Comparison of ENCODE assay signal across 19 cellular contexts in the genomic region with DNA sequence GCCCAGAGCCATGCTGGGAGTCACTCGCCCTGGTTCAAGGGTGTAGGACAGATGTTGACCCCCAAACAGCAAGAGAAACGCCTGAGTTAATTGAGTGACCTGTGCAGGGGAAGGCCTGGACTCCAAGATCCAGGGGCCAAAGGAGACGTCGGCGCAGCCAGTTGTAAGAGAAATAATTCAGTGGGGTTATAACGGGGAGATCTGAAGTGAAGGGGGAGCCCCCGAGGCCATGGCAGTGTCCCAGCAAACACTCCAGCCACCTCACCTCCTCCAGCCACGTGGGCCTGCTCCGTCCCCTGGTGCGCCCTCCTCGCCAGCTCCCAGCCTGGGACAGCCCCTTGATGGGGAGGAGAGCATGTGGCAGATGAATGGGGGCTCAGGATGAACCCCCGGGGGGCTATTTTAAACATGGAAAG.
"Had no signal": no experiment of that assay in that cellular context is flagged by ENCODE, and none has a peak within 500 bp of the region (broad histone marks: within the 10 kb centered on the region; RNA-seq: fewer than 3 reads in every experiment).

No MANE protein-coding gene starts in this region.

- H3K4me1 ChIP-seq: sigmoid colon, transverse colon had no signal

- H3K27ac ChIP-seq: sigmoid colon, transverse colon, WERI-Rb-1 had no signal

- H3K4me2 ChIP-seq: smooth muscle cell had no signal

- H3K27me3 ChIP-seq: sigmoid colon, transverse colon had no signal

- DNase-seq: activated CD4-positive, alpha-beta T cell treated with anti-CD3 and anti-CD28 coated beads for 1 hour; caudate nucleus; dermis blood vessel endothelial cell; effector CD8-positive, alpha-beta T cell; erythroblast; foreskin fibroblast; immature natural killer cell; left ventricle myocardium superior; nephron progenitor cell; nucleus accumbens; sigmoid colon; stimulated activated CD4-positive, alpha-beta T cell treated with anti-CD3 and anti-CD28 coated beads, Interleukin-2, amount 100 ng/mL, for 48 hours; stimulated activated CD8-positive, alpha-beta memory T cell treated with anti-CD3 and anti-CD28 coated beads, Interleukin-4, amount 100 ng/mL, for 48 hours; stimulated activated naive B cell treated with anti-CD40 and anti-IgM and Interleukin-4, amounts not matched to agents 10 μg/mL and 1 μg/mL and 100 μg/mL, for 72 hours; transverse colon; WERI-Rb-1 had no signal

- H3K4me3 ChIP-seq: sigmoid colon, smooth muscle cell, transverse colon had no signal

- H3K36me3 ChIP-seq: sigmoid colon, transverse colon, WERI-Rb-1 had no signal

- ATAC-seq: activated naive CD4-positive, alpha-beta T cell treated with anti-CD3 and anti-CD28 coated beads, Interleukin-2, amount 50 U/mL, for 72 hours; left ventricle myocardium superior; stimulated activated naive B cell treated with anti-CD40 and anti-IgM and Interleukin-4, amounts not matched to agents 10 μg/mL and 1 μg/mL and 100 μg/mL, for 72 hours; T-cell had no signal

- H3K9me3 ChIP-seq: sigmoid colon, transverse colon had no signal
